ENCODE assay signal across 10 cellular contexts in genomic region chr4:55183926-55184599, GRCh38. TPM values are rescaled to one million over a fixed set of nuclear protein-coding genes. Genes with fewer than 3 reads are reported as not detected.
A peak's percentile ranks its signal among the peaks of the same experiment; 100 is the strongest.
DNase-seq lines count a peak whose midpoint lies in the region; ATAC-seq, FAIRE-seq and TF ChIP-seq lines count a peak whose summit lies in the region.
"Had no signal": no experiment of that assay in that cellular context is flagged by ENCODE, and none has a peak within 500 bp of the region (broad histone marks: within the 10 kb centered on the region; RNA-seq: fewer than 3 reads in every experiment).

No MANE protein-coding gene starts in this region.

- H3K4me1 Mint-ChIP-seq in naive thymus-derived CD8-positive, alpha-beta T cell = peaks cover 0 to 1% (median 0%) of the 10 kb centered on the region in 4 donors

- peak overlapping the region; percentile 28 for H3K4me2 ChIP-seq in A549
- peak overlapping the region; percentile 65 for H3K4me2 ChIP-seq in HCT116 (ENCODE audit: low read length)

- no peak for TF ChIP-seq EP300 in A549 (IDR thresholded peaks at IDR 0.05)

- H3K27ac ChIP-seq in A549 (peak overlapping the region; percentile 61 to 74), HCT116 (ENCODE audit: low read depth, low read length) (peak overlapping the region; percentile 59), adrenal gland (peak overlapping the region in 1 of 5 donors; percentile 72)

- 0 out of 3 replicates have a peak, but pooled peaks cover 5% of the 10 kb centered on the region for H3K4me1 ChIP-seq in A549
- H3K4me1 ChIP-seq in HCT116 (ENCODE audit: control insufficient read depth in 1 of 2, insufficient read depth in 2 of 2, low read length in 2 of 2) = peaks cover 16 to 21% of the 10 kb centered on the region in 2 experiments
- peaks cover 0 to 8% of the 10 kb centered on the region in 2 donors for H3K4me1 ChIP-seq in adrenal gland (replicated peaks in 1 of 2)
- H3K4me1 ChIP-seq: uterus had no signal

- no peak overlapping the region for H3K4me3 Mint-ChIP-seq in naive thymus-derived CD8-positive, alpha-beta T cell

- no peak for TF ChIP-seq CTCF in A549 (IDR thresholded peaks at IDR 0.05)
- no peak for TF ChIP-seq CTCF in HCT116 (IDR thresholded peaks at IDR 0.05 in 2 of 3, conservative IDR thresholded peaks at IDR 0.05 in 1 of 3; ENCODE audit: borderline replicate concordance in 1 of 3, insufficient read depth in 1 of 3, low read depth in 2 of 3, low read length in 2 of 3)
- TF ChIP-seq CTCF in adrenal gland (IDR thresholded peaks at IDR 0.05) = no peak

- H3K4me3 ChIP-seq in A549 (no peak overlapping the region), HCT116 (replicated peaks in 1 of 2; ENCODE audit: low read depth in 1 of 2, low read length in 2 of 2) (peak overlapping the region in 1 of 2 experiments; percentile 17; a peak in 1 of 4 replicates), adrenal gland (no peak overlapping the region)
- H3K4me3 ChIP-seq: uterus had no signal

- ATAC-seq in A549 (peak; percentile 89 to 97), HCT116 (peak; percentile 98), GM21381 (IDR thresholded peaks at IDR 0.05; ENCODE audit: unreplicated experiment) (no peak), HG03571 (IDR thresholded peaks at IDR 0.05; ENCODE audit: unreplicated experiment) (no peak)
- ATAC-seq in naive thymus-derived CD8-positive, alpha-beta T cell = no peak

- no peaks in the 10 kb centered on the region for H3K9me3 ChIP-seq in A549
- no peaks in the 10 kb centered on the region for H3K9me3 ChIP-seq in HCT116 (ENCODE audit: control insufficient read depth in 1 of 2, insufficient read depth in 1 of 2, low read depth in 1 of 2, low read length in 2 of 2)
- no peaks in the 10 kb centered on the region for H3K9me3 ChIP-seq in adrenal gland (replicated peaks in 1 of 3)
- H3K9me3 ChIP-seq: uterus had no signal

- DNase-seq in A549 (ENCODE audit: low read depth in 1 of 2, low spot score in 1 of 2) = peak; percentile 8 to 53
- DNase-seq in HCT116 (ENCODE audit: low read depth, low spot score) = peak; percentile 87
- peak in 5 of 7 donors; percentile 22 to 50 (median 33) for DNase-seq in adrenal gland
- peak; percentile 45 for DNase-seq in hepatic stellate cell (ENCODE audit: low spot score)
- DNase-seq in naive thymus-derived CD8-positive, alpha-beta T cell = no peak
- DNase-seq in stimulated activated CD8-positive, alpha-beta memory T cell treated with anti-CD3 and anti-CD28 coated beads, Interleukin-4, amount 100 ng/mL, for 48 hours = no peak
- DNase-seq: hippocampal formation had no signal

- intact Hi-C loops in HCT116 (cut with micrococcal nuclease) (loop anchor here (1.0 to 10.0 kb wide), 3 partner anchors 137 to 761 kb away; partner anchors contain the start of gene CEP135), adrenal gland (cut with DNase I) (no loop called here)

- no peaks in the 10 kb centered on the region for H4K20me1 ChIP-seq in HCT116 (ENCODE audit: insufficient read depth)

- H3K9me2 ChIP-seq in HCT116 (ENCODE audit: insufficient read depth) = no peaks in the 10 kb centered on the region

- H3K9me3 Mint-ChIP-seq in naive thymus-derived CD8-positive, alpha-beta T cell = no peaks in the 10 kb centered on the region

- TF ChIP-seq POLR2A in A549 (IDR thresholded peaks at IDR 0.05; ENCODE audit: low read length) (no peak), HCT116 (IDR thresholded peaks at IDR 0.05; ENCODE audit: borderline replicate concordance, extremely low read depth, insufficient read depth, insufficient read length) (no peak), adrenal gland (IDR thresholded peaks at IDR 0.05) (no peak)

- TF ChIP-seq RAD21 in A549 (conservative IDR thresholded peaks at IDR 0.05 in 1 of 2, IDR thresholded peaks at IDR 0.05 in 1 of 2) = no peak
- no peak for TF ChIP-seq RAD21 in HCT116 (IDR thresholded peaks at IDR 0.05; ENCODE audit: low read depth)

- CTCF ChIA-PET in A549 (lab: Yijun Ruan, JAX) (interaction anchor here (0.7 to 1.3 kb wide), 5 partner anchors 9 to 213 kb away, joined by 3 to 4 read pairs (median 3); no protein-coding TSS in a partner anchor), HCT116 (lab: Charles Lee) (interaction anchor here (0.5 to 3.4 kb wide), 16 partner anchors 8 to 553 kb away, joined by 3 to 31 read pairs (median 6); partner anchors contain the start of gene SRD5A3)

- no TSS peak for BruUV-seq in HCT116 (replicated peaks; lab: Mats Ljungman, UMichigan)

- H3K27ac Mint-ChIP-seq in naive thymus-derived CD8-positive, alpha-beta T cell = no peak overlapping the region

- RAD21 ChIA-PET in HCT116 (lab: Charles Lee; ENCODE audit: low non-redundant PET in 1 of 2, low total read pairs in 2 of 2, uncharacterized antibody in 2 of 2, unreplicated experiment in 2 of 2) = interaction anchor here in 1 of 2 experiments (1.4 kb wide), 1 partner anchor 370 kb away, joined by 3 read pairs; no protein-coding TSS in a partner anchor

- H3K36me3 Mint-ChIP-seq in naive thymus-derived CD8-positive, alpha-beta T cell = no peaks in the 10 kb centered on the region

- no peak for FAIRE-seq in A549 (lab: Jason Lieb, UNC)

- H3K27me3 Mint-ChIP-seq in naive thymus-derived CD8-positive, alpha-beta T cell = peaks cover 2 to 38% (median 17%) of the 10 kb centered on the region in 5 donors

- H3K27me3 ChIP-seq in HCT116 (ENCODE audit: insufficient read depth, low read length) (no peaks in the 10 kb centered on the region), adrenal gland (no peaks in the 10 kb centered on the region)
- H3K27me3 ChIP-seq: uterus had no signal

- H3K79me2 ChIP-seq in HCT116 (ENCODE audit: insufficient read depth, low read length) = no peaks in the 10 kb centered on the region

- 0 out of 2 replicates have a peak overlapping the region, but pooled peaks have one; percentile 15 for H3K9ac ChIP-seq in HCT116 (ENCODE audit: low read length)

- H3K36me3 ChIP-seq in HCT116 (ENCODE audit: control insufficient read depth in 1 of 2, insufficient read depth in 2 of 2, low read length in 2 of 2) (peaks cover 5 to 11% of the 10 kb centered on the region in 2 experiments; a peak in 3 of 4 replicates), adrenal gland (replicated peaks in 1 of 2) (no peaks in the 10 kb centered on the region)
- H3K36me3 ChIP-seq: uterus had no signal

- POLR2A ChIA-PET in A549 (lab: Yijun Ruan, JAX) = interaction anchor here (0.6 kb wide), 1 partner anchor 76 kb away, joined by 4 read pairs; no protein-coding TSS in a partner anchor
- POLR2A ChIA-PET in HCT116 (lab: Charles Lee) = interaction anchor here (0.6 to 1.6 kb wide), 3 partner anchors 8 to 14 kb away, joined by 3 to 7 read pairs (median 3); no protein-coding TSS in a partner anchor
- POLR2A ChIA-PET in naive thymus-derived CD8-positive, alpha-beta T cell (lab: Charles Lee) = interaction anchor here (0.6 kb wide), 1 partner anchor 251 kb away, joined by 4 read pairs; no protein-coding TSS in a partner anchor

- 29% methylated on average over 5 of the region's 8 CpGs for WGBS in A549 (ENCODE audit: missing lambda C conversion rate)
- WGBS in adrenal gland, 4 donors = 45 to 65% (median 56%) methylated on average over 8 of the region's 8 CpGs

- no peak overlapping the region for H2AFZ ChIP-seq in HCT116 (ENCODE audit: low read depth, low read length, poor library complexity, severe bottlenecking)

TF ChIP-seq in A549, 52 proteins besides CTCF, POLR2A, EP300 and RAD21 (continues in another document):
- TF ChIP-seq POLR2AphosphoS2 (conservative IDR thresholded peaks at IDR 0.05; ENCODE audit: low read length) (no peak), FOXS1 (CRISPR knock-in tag; IDR thresholded peaks at IDR 0.05) (no peak), ATOH8 (CRISPR knock-in tag; IDR thresholded peaks at IDR 0.05; ENCODE audit: low read depth) (no peak)

TF ChIP-seq in HCT116, 20 proteins besides CTCF, POLR2A, EP300 and RAD21 (continues in another document):
- no peak for TF ChIP-seq ATF3 (IDR thresholded peaks at IDR 0.05)
- TF ChIP-seq EZH2 (IDR thresholded peaks at IDR 0.05) = no peak
- TF ChIP-seq SP1 (IDR thresholded peaks at IDR 0.05; ENCODE audit: low read depth) = peak; percentile 35; the same call in 1 of the 2 replicates
- TF ChIP-seq JUND (IDR thresholded peaks at IDR 0.05) = peak; percentile 75
- no peak for TF ChIP-seq REST (IDR thresholded peaks at IDR 0.05; ENCODE audit: low read depth)

RNA-seq across cellular contexts. Expression of gene KDR, which starts 58.7 kb away (rescaled TPM):
- polyA plus RNA-seq in A549 (2011; rRNA removed) (not detected in 2 replicates), A549 (2017; fragmentation: RNase III; extraction: RNeasy Plus Mini Kit Qiagen cat#74134 plus additional on column Dnase treatment) (not detected in 3 replicates), adrenal gland (10 to 100 TPM in 1 of 3 donors, 1 to 10 TPM in 2; 5.1 to 32.8 (median 8.8) TPM)
- polyA plus RNA-seq in A549 (2012; cell fraction: cytosol; rRNA removed) = not detected in 2 replicates
- polyA plus RNA-seq in A549 (2012; cell fraction: nucleus; rRNA removed) = not detected in 2 replicates
- not detected in 2 replicates for polyA minus RNA-seq in A549 (2011; rRNA and poly(A)+ RNA removed)
- total RNA-seq in HCT116 (2021; ENCODE audit: unreplicated experiment) (0.52 TPM), adrenal gland (10 to 100 TPM; 35.6 to 69.0 (median 39.7) TPM)
- polyA plus RNA-seq in HCT116 (2012) = 0.10 and 0.15 TPM in 2 replicates
- total RNA-seq in naive thymus-derived CD8-positive, alpha-beta T cell = not detected
- polyA plus RNA-seq in naive thymus-derived CD8-positive, alpha-beta T cell = not detected

Comparison
In these comparisons a context has a peak if more than half of its experiments do, and no peak if none do; other contexts are left out.
1. ATAC-seq: peak in A549 (2 of 2) and HCT116 (single experiment); none in GM21381 (single experiment), naive thymus-derived CD8-positive, alpha-beta T cell (0 of 2) and HG03571 (single experiment).
2. DNase-seq: peak in A549 (2 of 2), HCT116 (single experiment), adrenal gland (5 of 7) and hepatic stellate cell (single experiment); none in naive thymus-derived CD8-positive, alpha-beta T cell (0 of 10) and stimulated activated CD8-positive, alpha-beta memory T cell treated with anti-CD3 and anti-CD28 coated beads, Interleukin-4, amount 100 ng/mL, for 48 hours (single experiment).
3. RNA of gene KDR, which starts 58.7 kb away (total RNA-seq): 35.6 to 69.0 TPM in adrenal gland; 0.52 TPM in HCT116 (single experiment) and not detected in naive thymus-derived CD8-positive, alpha-beta T cell; every median in the first group is over 10 times any median in the second.